In the genomic region with DNA sequence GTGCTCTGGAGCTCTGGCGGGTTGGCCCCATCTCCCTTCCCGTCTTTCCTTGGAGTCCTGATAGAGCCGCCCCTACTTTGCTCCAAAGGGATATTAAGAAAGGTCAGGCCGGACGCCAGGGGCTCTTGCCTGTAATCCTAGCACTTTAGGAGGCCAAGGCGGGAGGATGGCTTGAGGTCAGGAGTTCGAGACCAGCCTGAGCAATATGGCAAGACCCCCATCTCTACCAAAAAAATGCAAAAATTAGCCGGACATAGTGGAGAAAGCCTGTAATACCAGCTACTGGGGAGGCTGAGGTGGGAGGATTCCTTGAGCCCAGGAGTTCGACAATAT, we compare ENCODE assay signal across 10 cellular contexts. TPM values are rescaled to one million over a fixed set of nuclear protein-coding genes. Genes with fewer than 3 reads are reported as not detected.
DNase-seq lines count a peak whose midpoint lies in the region; ATAC-seq, FAIRE-seq and TF ChIP-seq lines count a peak whose summit lies in the region.
"Had no signal": no experiment of that assay in that cellular context is flagged by ENCODE, and none has a peak within 500 bp of the region (broad histone marks: within the 10 kb centered on the region; RNA-seq: fewer than 3 reads in every experiment).

No MANE protein-coding gene starts in this region.

- in situ Hi-C loops in K562 (cut with MboI): no loop called here

- TF ChIP-seq EP300 in K562 (IDR thresholded peaks at IDR 0.05; ENCODE audit: low read length): no peak

- peak overlapping the region; percentile 46; the same call in 1 of the 2 replicates for H2AFZ ChIP-seq in K562 (ENCODE audit: low read depth, low read length)

- H3K27ac Mint-ChIP-seq in naive B cell: no peak overlapping the region
- no peak overlapping the region for H3K27ac Mint-ChIP-seq in type B pancreatic cell

- H3K9ac ChIP-seq in K562 (ENCODE audit: insufficient read depth in 1 of 2, low read depth in 2 of 2, low read length in 2 of 2): no peak overlapping the region; a peak in 1 of 4 replicates

- H3K9me3 ChIP-seq in left ventricle myocardium inferior (replicated peaks) (no peaks in the 10 kb centered on the region), right atrium auricular region (no peaks in the 10 kb centered on the region), K562 (replicated peaks; ENCODE audit: control insufficient read depth, insufficient read depth, low read depth, low read length) (no peaks in the 10 kb centered on the region)
- no peaks in the 10 kb centered on the region for H3K9me3 ChIP-seq in effector memory CD4-positive, alpha-beta T cell (ENCODE audit: control insufficient read depth, low read length)
- H3K9me3 ChIP-seq: mucosa of descending colon had no signal

- FAIRE-seq in K562 (lab: Jason Lieb, UNC): no peak

- no peak for TF ChIP-seq POLR2A in K562 (conservative IDR thresholded peaks at IDR 0.05)

- peaks cover 90% of the 10 kb centered on the region for H3K27me3 ChIP-seq in left ventricle myocardium inferior (ENCODE audit: low read depth)
- H3K27me3 ChIP-seq in right atrium auricular region: peaks cover 7 to 12% of the 10 kb centered on the region in 2 donors
- H3K27me3 ChIP-seq in K562 (ENCODE audit: control insufficient read depth in 2 of 2, insufficient read depth in 2 of 2, low read length in 2 of 2): peaks cover 13 to 31% of the 10 kb centered on the region in 2 experiments
- peaks cover 48% of the 10 kb centered on the region for H3K27me3 ChIP-seq in effector memory CD4-positive, alpha-beta T cell (replicated peaks; ENCODE audit: control insufficient read depth, insufficient read depth, low read length, poor library complexity, severe bottlenecking)

- no peaks in the 10 kb centered on the region for H3K36me3 ChIP-seq in left ventricle myocardium inferior
- no peaks in the 10 kb centered on the region for H3K36me3 ChIP-seq in right atrium auricular region
- H3K36me3 ChIP-seq in K562 (ENCODE audit: control insufficient read depth, insufficient read depth, low read length): no peaks in the 10 kb centered on the region
- no peaks in the 10 kb centered on the region for H3K36me3 ChIP-seq in effector memory CD4-positive, alpha-beta T cell (ENCODE audit: control insufficient read depth, insufficient read depth, low read length)

- peak overlapping the region in 6 of 8 donors; percentile 35 to 75 (median 56) for H3K4me3 Mint-ChIP-seq in naive B cell
- peak overlapping the region; percentile 74 for H3K4me3 Mint-ChIP-seq in type B pancreatic cell
- H3K4me3 Mint-ChIP-seq: activated T-cell treated with anti-CD3 and anti-CD28 coated beads, Interleukin-2, amount 50 U/mL, for 4 hours had no signal

- H3K27me3 Mint-ChIP-seq in naive B cell (peaks cover 33 to 88% (median 77%) of the 10 kb centered on the region in 3 donors), type B pancreatic cell (peaks cover 61% of the 10 kb centered on the region)

- H3K4me2 ChIP-seq in K562 (ENCODE audit: insufficient read depth, low read length): peak overlapping the region; percentile 85

- H3K36me3 Mint-ChIP-seq in naive B cell: no peaks in the 10 kb centered on the region
- no peaks in the 10 kb centered on the region for H3K36me3 Mint-ChIP-seq in type B pancreatic cell

- TF ChIP-seq CTCF in left ventricle myocardium inferior (IDR thresholded peaks at IDR 0.05; ENCODE audit: borderline replicate concordance): no peak
- no peak for TF ChIP-seq CTCF in right atrium auricular region (IDR thresholded peaks at IDR 0.05)
- TF ChIP-seq CTCF in K562 (IDR thresholded peaks at IDR 0.05 in 2 of 3, conservative IDR thresholded peaks at IDR 0.05 in 1 of 3; ENCODE audit: insufficient read depth in 2 of 3, low read depth in 1 of 3, low read length in 3 of 3): no peak
- TF ChIP-seq CTCF in type B pancreatic cell (conservative IDR thresholded peaks at IDR 0.05): no peak

- no peak for ATAC-seq in K562
- ATAC-seq in naive B cell (ENCODE audit: low read depth in 2 of 2): no peak

- DNase-seq in left ventricle myocardium inferior (no peak), right atrium auricular region (ENCODE audit: low spot score) (no peak), K562 (ENCODE audit: extremely low read depth in 1 of 4, low spot score in 3 of 4) (no peak), naive B cell (no peak), type B pancreatic cell (ENCODE audit: extremely low spot score, unreplicated experiment) (no peak), RKO (ENCODE audit: low spot score) (no peak), amniotic stem cell (lab: John Stamatoyannopoulos, UW) (no peak)
- no peak for DNase-seq in effector memory CD4-positive, alpha-beta T cell

- POLR2A ChIA-PET in K562 (lab: Yijun Ruan, JAX): interaction anchor here (0.6 to 2.4 kb wide), 6 partner anchors 8 to 110 kb away, joined by 3 to 12 read pairs (median 4); no protein-coding TSS in a partner anchor

- H3K4me3 ChIP-seq in left ventricle myocardium inferior (peak overlapping the region; percentile 68), right atrium auricular region (peak overlapping the region in 1 of 2 donors; percentile 56), K562 (peak overlapping the region; percentile 68)
- H3K4me3 ChIP-seq in effector memory CD4-positive, alpha-beta T cell (ENCODE audit: insufficient read depth, low read depth, low read length, poor library complexity, severe bottlenecking): no peak overlapping the region
- H3K4me3 ChIP-seq: mucosa of descending colon had no signal

- WGBS in K562 (ENCODE audit: insufficient coverage, low coverage, missing lambda C conversion rate): 19% methylated on average over 9 of the region's 9 CpGs

- BruUV-seq in K562 (replicated peaks; lab: Mats Ljungman, UMichigan): no TSS peak

- intact Hi-C loops in left ventricle myocardium inferior (cut with micrococcal nuclease) (no loop called here), K562 (cut with micrococcal nuclease) (no loop called here)

- TF ChIP-seq RAD21 in K562 (CRISPR knock-in tag; conservative IDR thresholded peaks at IDR 0.05 in 1 of 2, IDR thresholded peaks at IDR 0.05 in 1 of 2): no peak

- H4K20me1 ChIP-seq in K562 (replicated peaks; ENCODE audit: control insufficient read depth, insufficient read depth, low read length): no peaks in the 10 kb centered on the region; the same call in 1 of the 2 replicates

- no peaks in the 10 kb centered on the region for H3K9me1 ChIP-seq in K562 (ENCODE audit: control insufficient read depth, insufficient read depth, low read length)

- H3K27ac ChIP-seq in left ventricle myocardium inferior (replicated peaks) (no peak overlapping the region), right atrium auricular region (no peak overlapping the region), K562 (ENCODE audit: extremely low read depth, low read depth, low read length) (no peak overlapping the region)
- H3K27ac ChIP-seq in effector memory CD4-positive, alpha-beta T cell (ENCODE audit: insufficient read depth, low read length, poor library complexity, severe bottlenecking): no peak overlapping the region

- H3K79me2 ChIP-seq in K562 (ENCODE audit: control insufficient read depth, insufficient read depth, low read length): no peaks in the 10 kb centered on the region

- H3K4me1 Mint-ChIP-seq in naive B cell (peaks cover 8 to 14% (median 11%) of the 10 kb centered on the region in 3 donors), type B pancreatic cell (ENCODE audit: unreplicated experiment) (no peaks in the 10 kb centered on the region)

- CTCF ChIA-PET in K562 (lab: Yijun Ruan, JAX; ENCODE audit: low intra/inter-chr PET ratio): interaction anchor here (0.8 kb wide), 1 partner anchor 44 kb away, joined by 3 read pairs; no protein-coding TSS in a partner anchor

- H3K4me1 ChIP-seq in left ventricle myocardium inferior (peaks cover 25% of the 10 kb centered on the region), right atrium auricular region (peaks cover 0 to 21% of the 10 kb centered on the region in 2 donors), K562 (replicated peaks in 1 of 2; ENCODE audit: control insufficient read depth in 2 of 2, insufficient read depth in 2 of 2, low read length in 2 of 2) (peaks cover 19 to 27% of the 10 kb centered on the region in 2 experiments)
- H3K4me1 ChIP-seq in effector memory CD4-positive, alpha-beta T cell (ENCODE audit: control insufficient read depth, insufficient read depth, low read length, poor library complexity, severe bottlenecking): peaks cover 11% of the 10 kb centered on the region

- peaks cover 0 to 1% (median 0%) of the 10 kb centered on the region in 7 donors for H3K9me3 Mint-ChIP-seq in naive B cell
- H3K9me3 Mint-ChIP-seq in type B pancreatic cell: no peaks in the 10 kb centered on the region
- H3K9me3 Mint-ChIP-seq: activated T-cell treated with anti-CD3 and anti-CD28 coated beads, Interleukin-2, amount 50 U/mL, for 4 hours had no signal

RNA-seq across cellular contexts. Expression of a gene that starts 0.3 kb away (rescaled TPM):
- total RNA-seq in left ventricle myocardium inferior (0.41 TPM), right atrium auricular region (1 to 10 TPM in 1 of 2 donors, under 1 TPM in 1; 0.41 to 1.3 TPM), K562 (2014; rRNA removed) (6.0 and 8.9 TPM in 2 replicates), K562 (2014; rRNA removed; fragmentation: Illumina TruSeq; extraction: Trizol) (0.61 and 0.91 TPM in 2 replicates), K562 (2015; rRNA removed; fragmentation: Illumina TruSeq; extraction: Trizol) (1.4 and 1.7 TPM in 2 replicates), K562 (2021) (10.2 and 11.8 TPM in 2 replicates), type B pancreatic cell (ENCODE audit: low replicate concordance) (27.8 and 35.6 TPM in 2 replicates)
- total RNA-seq in K562 (2011; cell fraction: chromatin; rRNA removed; ENCODE audit: low replicate concordance): 12.6 and 32.2 TPM in 2 replicates
- 12.8 and 16.5 TPM in 2 replicates for total RNA-seq in K562 (2011; cell fraction: nucleolus; rRNA removed)
- total RNA-seq in K562 (2011; cell fraction: nucleoplasm; rRNA removed): 14.2 and 15.9 TPM in 2 replicates
- polyA plus RNA-seq in K562 (2011; rRNA removed) (0.59 and 3.4 TPM in 2 replicates), K562 (2014; fragmentation: Illumina TruSeq; extraction: Trizol) (2.7 and 4.4 TPM in 2 replicates), K562 (2014; fragmentation: Nextera tagmentation; extraction: Ambion mirVana) (under 1 TPM; 0.11 to 0.17 TPM), K562 (2014; rRNA removed) (11.1 and 18.4 TPM in 2 replicates), naive B cell (ENCODE audit: low read depth in 6 of 6) (not detected)
- 1.5 and 1.7 TPM in 2 replicates for polyA plus RNA-seq in K562 (2011; cell fraction: cytosol; rRNA removed)
- 22.7 and 25.6 TPM in 2 replicates for polyA plus RNA-seq in K562 (2011; cell fraction: nucleus; rRNA removed)
- polyA plus RNA-seq in K562 (2012): 5.1 and 47.6 TPM in 2 replicates
- 0.39 and 0.69 TPM in 2 replicates for polyA minus RNA-seq in K562 (2011; rRNA and poly(A)+ RNA removed)
- 1.3 and 2.9 TPM in 2 replicates for polyA minus RNA-seq in K562 (2011; cell fraction: cytosol; rRNA and poly(A)+ RNA removed)
- polyA minus RNA-seq in K562 (2011; cell fraction: nucleus; rRNA and poly(A)+ RNA removed): 6.7 and 13.7 TPM in 2 replicates

RNA-seq across cellular contexts. Expression of a gene that starts 43.0 kb away (rescaled TPM):
- 3.1 TPM for total RNA-seq in left ventricle myocardium inferior
- 1 to 10 TPM; 1.6 to 2.2 TPM for total RNA-seq in right atrium auricular region
- 1.3 TPM in 1 of 2 replicates, not detected in the other for total RNA-seq in K562 (2011; cell fraction: chromatin; rRNA removed; ENCODE audit: low replicate concordance)
- 0.83 and 1.3 TPM in 2 replicates for total RNA-seq in K562 (2011; cell fraction: nucleolus; rRNA removed)
- 0.76 and 0.88 TPM in 2 replicates for total RNA-seq in K562 (2011; cell fraction: nucleoplasm; rRNA removed)
- total RNA-seq in K562 (2014; rRNA removed): 2.3 and 2.5 TPM in 2 replicates
- total RNA-seq in K562 (2014; rRNA removed; fragmentation: Illumina TruSeq; extraction: Trizol): 0.26 TPM in 1 of 2 replicates, not detected in the other
- total RNA-seq in K562 (2015; rRNA removed; fragmentation: Illumina TruSeq; extraction: Trizol): 0.25 and 0.38 TPM in 2 replicates
- 1.1 and 1.3 TPM in 2 replicates for total RNA-seq in K562 (2021)
- 0.84 and 1.6 TPM in 2 replicates for polyA plus RNA-seq in K562 (2011; rRNA removed)
- polyA plus RNA-seq in K562 (2011; cell fraction: cytosol; rRNA removed): 1.8 and 2.7 TPM in 2 replicates
- 1.7 TPM in 2 replicates for polyA plus RNA-seq in K562 (2011; cell fraction: nucleus; rRNA removed)
- 0.70 and 2.2 TPM in 2 replicates for polyA plus RNA-seq in K562 (2012)
- polyA plus RNA-seq in K562 (2014; fragmentation: Illumina TruSeq; extraction: Trizol): 0.39 and 0.42 TPM in 2 replicates
- not detected for polyA plus RNA-seq in K562 (2014; fragmentation: Nextera tagmentation; extraction: Ambion mirVana)
- polyA plus RNA-seq in K562 (2014; rRNA removed): 1.3 and 2.1 TPM in 2 replicates
- polyA minus RNA-seq in K562 (2011; rRNA and poly(A)+ RNA removed): 0.32 TPM in 1 of 2 replicates, not detected in the other
- polyA minus RNA-seq in K562 (2011; cell fraction: cytosol; rRNA and poly(A)+ RNA removed): 1.2 and 1.9 TPM in 2 replicates
- polyA minus RNA-seq in K562 (2011; cell fraction: nucleus; rRNA and poly(A)+ RNA removed): 0.27 and 0.33 TPM in 2 replicates
- under 1 TPM in 1 of 6 donors, not detected in 5; 0.23 TPM for polyA plus RNA-seq in naive B cell (ENCODE audit: low read depth in 6 of 6)
- 3.8 and 12.9 TPM in 2 replicates for total RNA-seq in type B pancreatic cell (ENCODE audit: low replicate concordance)

RNA-seq across cellular contexts. Expression of a gene that starts 46.3 kb away (rescaled TPM):
- 9.6 TPM for total RNA-seq in left ventricle myocardium inferior
- 10 to 100 TPM; 20.5 to 28.3 TPM for total RNA-seq in right atrium auricular region
- 126 and 292 TPM in 2 replicates for total RNA-seq in K562 (2011; cell fraction: chromatin; rRNA removed; ENCODE audit: low replicate concordance)
- 220 and 224 TPM in 2 replicates for total RNA-seq in K562 (2011; cell fraction: nucleolus; rRNA removed)
- total RNA-seq in K562 (2011; cell fraction: nucleoplasm; rRNA removed): 142 and 163 TPM in 2 replicates
- 82.1 and 123 TPM in 2 replicates for total RNA-seq in K562 (2014; rRNA removed)
- 40.0 and 42.0 TPM in 2 replicates for total RNA-seq in K562 (2014; rRNA removed; fragmentation: Illumina TruSeq; extraction: Trizol)
- 54.1 and 60.6 TPM in 2 replicates for total RNA-seq in K562 (2015; rRNA removed; fragmentation: Illumina TruSeq; extraction: Trizol)
- 70.3 and 70.8 TPM in 2 replicates for total RNA-seq in K562 (2021)
- 47.7 and 49.2 TPM in 2 replicates for polyA plus RNA-seq in K562 (2011; rRNA removed)
- polyA plus RNA-seq in K562 (2011; cell fraction: cytosol; rRNA removed): 48.9 and 107 TPM in 2 replicates
- polyA plus RNA-seq in K562 (2011; cell fraction: nucleus; rRNA removed): 45.7 and 87.5 TPM in 2 replicates
- 51.9 and 71.5 TPM in 2 replicates for polyA plus RNA-seq in K562 (2012)
- 43.8 and 48.8 TPM in 2 replicates for polyA plus RNA-seq in K562 (2014; fragmentation: Illumina TruSeq; extraction: Trizol)
- 1 to 10 TPM; 2.5 to 3.0 TPM for polyA plus RNA-seq in K562 (2014; fragmentation: Nextera tagmentation; extraction: Ambion mirVana)
- polyA plus RNA-seq in K562 (2014; rRNA removed): 61.5 and 67.3 TPM in 2 replicates
- 57.4 and 92.0 TPM in 2 replicates for polyA minus RNA-seq in K562 (2011; rRNA and poly(A)+ RNA removed)
- 81.1 and 112 TPM in 2 replicates for polyA minus RNA-seq in K562 (2011; cell fraction: cytosol; rRNA and poly(A)+ RNA removed)
- 51.6 and 57.1 TPM in 2 replicates for polyA minus RNA-seq in K562 (2011; cell fraction: nucleus; rRNA and poly(A)+ RNA removed)
- polyA plus RNA-seq in naive B cell (ENCODE audit: low read depth in 6 of 6): 10 to 100 TPM; 15.6 to 34.0 (median 21.3) TPM
- 45.9 and 55.8 TPM in 2 replicates for total RNA-seq in type B pancreatic cell (ENCODE audit: low replicate concordance)

RNA-seq across cellular contexts. Expression of a gene that starts 58.6 kb away (rescaled TPM):
- total RNA-seq in left ventricle myocardium inferior: 14.0 TPM
- 10 to 100 TPM in 1 of 2 donors, 1 to 10 TPM in 1; 6.3 to 12.9 TPM for total RNA-seq in right atrium auricular region
- total RNA-seq in K562 (2011; cell fraction: chromatin; rRNA removed; ENCODE audit: low replicate concordance): 18.6 and 26.1 TPM in 2 replicates
- 21.3 and 26.5 TPM in 2 replicates for total RNA-seq in K562 (2011; cell fraction: nucleolus; rRNA removed)
- total RNA-seq in K562 (2011; cell fraction: nucleoplasm; rRNA removed): 23.2 and 25.1 TPM in 2 replicates
- 6.9 and 8.6 TPM in 2 replicates for total RNA-seq in K562 (2014; rRNA removed)
- total RNA-seq in K562 (2014; rRNA removed; fragmentation: Illumina TruSeq; extraction: Trizol): 3.8 and 4.2 TPM in 2 replicates
- total RNA-seq in K562 (2015; rRNA removed; fragmentation: Illumina TruSeq; extraction: Trizol): 4.4 and 4.6 TPM in 2 replicates
- 10.1 and 11.3 TPM in 2 replicates for total RNA-seq in K562 (2021)
- polyA plus RNA-seq in K562 (2011; rRNA removed): 2.0 and 3.7 TPM in 2 replicates
- polyA plus RNA-seq in K562 (2011; cell fraction: cytosol; rRNA removed): 3.2 and 14.7 TPM in 2 replicates
- polyA plus RNA-seq in K562 (2011; cell fraction: nucleus; rRNA removed): 4.0 and 7.2 TPM in 2 replicates
- polyA plus RNA-seq in K562 (2012): 5.5 and 7.0 TPM in 2 replicates
- 4.6 and 6.4 TPM in 2 replicates for polyA plus RNA-seq in K562 (2014; fragmentation: Illumina TruSeq; extraction: Trizol)
- 1 to 10 TPM; 1.1 to 1.4 TPM for polyA plus RNA-seq in K562 (2014; fragmentation: Nextera tagmentation; extraction: Ambion mirVana)
- polyA plus RNA-seq in K562 (2014; rRNA removed): 9.2 and 11.4 TPM in 2 replicates
- polyA minus RNA-seq in K562 (2011; rRNA and poly(A)+ RNA removed): 5.5 and 7.9 TPM in 2 replicates
- 3.3 and 3.4 TPM in 2 replicates for polyA minus RNA-seq in K562 (2011; cell fraction: cytosol; rRNA and poly(A)+ RNA removed)
- polyA minus RNA-seq in K562 (2011; cell fraction: nucleus; rRNA and poly(A)+ RNA removed): 8.8 and 10.3 TPM in 2 replicates
- 10 to 100 TPM in 5 of 6 donors, 1 to 10 TPM in 1; 9.9 to 15.4 (median 12.2) TPM for polyA plus RNA-seq in naive B cell (ENCODE audit: low read depth in 6 of 6)
- 14.7 and 15.0 TPM in 2 replicates for total RNA-seq in type B pancreatic cell (ENCODE audit: low replicate concordance)

RNA-seq across cellular contexts. Expression of a gene that starts 58.8 kb away (rescaled TPM):
- 65.0 TPM for total RNA-seq in left ventricle myocardium inferior
- total RNA-seq in right atrium auricular region: 10 to 100 TPM; 58.9 to 60.9 TPM
- 117 and 181 TPM in 2 replicates for total RNA-seq in K562 (2011; cell fraction: chromatin; rRNA removed; ENCODE audit: low replicate concordance)
- total RNA-seq in K562 (2011; cell fraction: nucleolus; rRNA removed): 113 TPM in 2 replicates
- total RNA-seq in K562 (2011; cell fraction: nucleoplasm; rRNA removed): 140 and 171 TPM in 2 replicates
- 170 and 183 TPM in 2 replicates for total RNA-seq in K562 (2014; rRNA removed)
- total RNA-seq in K562 (2014; rRNA removed; fragmentation: Illumina TruSeq; extraction: Trizol): 117 and 124 TPM in 2 replicates
- total RNA-seq in K562 (2015; rRNA removed; fragmentation: Illumina TruSeq; extraction: Trizol): 123 and 128 TPM in 2 replicates
- total RNA-seq in K562 (2021): 135 and 144 TPM in 2 replicates
- polyA plus RNA-seq in K562 (2011; rRNA removed): 115 and 168 TPM in 2 replicates
- polyA plus RNA-seq in K562 (2011; cell fraction: cytosol; rRNA removed): 171 and 217 TPM in 2 replicates
- polyA plus RNA-seq in K562 (2011; cell fraction: nucleus; rRNA removed): 88.8 and 118 TPM in 2 replicates
- 99.9 and 166 TPM in 2 replicates for polyA plus RNA-seq in K562 (2012)
- polyA plus RNA-seq in K562 (2014; fragmentation: Illumina TruSeq; extraction: Trizol): 206 and 216 TPM in 2 replicates
- 100 to 1,000 TPM in 1 of 2 experiments, 10 to 100 TPM in 1; 79.5 to 150 TPM for polyA plus RNA-seq in K562 (2014; fragmentation: Nextera tagmentation; extraction: Ambion mirVana)
- 270 and 301 TPM in 2 replicates for polyA plus RNA-seq in K562 (2014; rRNA removed)
- polyA minus RNA-seq in K562 (2011; rRNA and poly(A)+ RNA removed): 64.3 and 80.9 TPM in 2 replicates
- polyA minus RNA-seq in K562 (2011; cell fraction: cytosol; rRNA and poly(A)+ RNA removed): 39.0 and 45.1 TPM in 2 replicates
- 19.1 and 20.2 TPM in 2 replicates for polyA minus RNA-seq in K562 (2011; cell fraction: nucleus; rRNA and poly(A)+ RNA removed)
- 100 to 1,000 TPM; 129 to 249 (median 148) TPM for polyA plus RNA-seq in naive B cell (ENCODE audit: low read depth in 6 of 6)
- total RNA-seq in type B pancreatic cell (ENCODE audit: low replicate concordance): 65.8 and 68.4 TPM in 2 replicates
